8 cellular contexts compared by ENCODE assay signal in genomic region chr14:50676814-50677516, GRCh38. TPM values are rescaled to one million over a fixed set of nuclear protein-coding genes. Genes with fewer than 3 reads are reported as not detected.
DNase-seq lines count a peak whose midpoint lies in the region; ATAC-seq and TF ChIP-seq lines count a peak whose summit lies in the region.

No MANE protein-coding gene starts in this region.

- peak overlapping the region; percentile 27 to 47 for H3K4me3 ChIP-seq in HCT116 (replicated peaks in 1 of 2; ENCODE audit: low read depth in 1 of 2, low read length in 2 of 2)
- peak overlapping the region; percentile 30 for H3K4me3 ChIP-seq in WI38 (ENCODE audit: low read depth, low read length)

- peak overlapping the region; percentile 83 for H3K4me2 ChIP-seq in HCT116 (ENCODE audit: low read length)

- no peaks in the 10 kb centered on the region for H3K9me3 Mint-ChIP-seq in naive thymus-derived CD8-positive, alpha-beta T cell

- peaks cover 4 to 16% (median 5%) of the 10 kb centered on the region in 4 donors for H3K4me1 Mint-ChIP-seq in naive thymus-derived CD8-positive, alpha-beta T cell

- H3K4me3 Mint-ChIP-seq in naive thymus-derived CD8-positive, alpha-beta T cell, result peak overlapping the region in 1 of 10 donors; percentile 70

- ATAC-seq in GM18511 (IDR thresholded peaks at IDR 0.05; ENCODE audit: unreplicated experiment), result peak; percentile 59
- peak; percentile 48 for ATAC-seq in HCT116
- peak; percentile 32 for ATAC-seq in sciatic nerve
- ATAC-seq in GM21360 (IDR thresholded peaks at IDR 0.05; ENCODE audit: unreplicated experiment), result no peak
- ATAC-seq in naive thymus-derived CD8-positive, alpha-beta T cell, result no peak

- H3K9ac ChIP-seq in HCT116 (ENCODE audit: low read length), result peak overlapping the region; percentile 56

- no peaks in the 10 kb centered on the region for H3K79me2 ChIP-seq in HCT116 (ENCODE audit: insufficient read depth, low read length)

- DNase-seq in HCT116 (ENCODE audit: low read depth, low spot score), result no peak
- no peak for DNase-seq in sciatic nerve (ENCODE audit: low spot score)
- no peak for DNase-seq in EL
- no peak for DNase-seq in naive thymus-derived CD8-positive, alpha-beta T cell
- no peak for DNase-seq in RKO (ENCODE audit: low spot score)

- no peaks in the 10 kb centered on the region for H3K27me3 Mint-ChIP-seq in naive thymus-derived CD8-positive, alpha-beta T cell

- POLR2A ChIA-PET in HCT116 (lab: Charles Lee), result interaction anchor here (1.0 to 2.7 kb wide), 4 partner anchors 9 to 37 kb away, joined by 3 to 19 read pairs (median 6); partner anchors contain the start of gene SAV1
- POLR2A ChIA-PET in naive thymus-derived CD8-positive, alpha-beta T cell (lab: Charles Lee), result no interaction called here

- TSS peak; percentile 94 for BruUV-seq in HCT116 (replicated peaks; lab: Mats Ljungman, UMichigan)

- RAD21 ChIA-PET in HCT116 (lab: Charles Lee; ENCODE audit: low non-redundant PET in 1 of 2, low total read pairs in 2 of 2, uncharacterized antibody in 2 of 2, unreplicated experiment in 2 of 2), result no interaction called here

- intact Hi-C loops in HCT116 (cut with micrococcal nuclease), result no loop called here
- intact Hi-C loops in sciatic nerve (cut with DNase I), result no loop called here

- H3K27me3 ChIP-seq in HCT116 (ENCODE audit: insufficient read depth, low read length), result no peaks in the 10 kb centered on the region

- H3K9me2 ChIP-seq in HCT116 (ENCODE audit: insufficient read depth), result no peaks in the 10 kb centered on the region

- CTCF ChIA-PET in HCT116 (lab: Charles Lee), result interaction anchor here (0.7 to 1.4 kb wide), 4 partner anchors 37 to 134 kb away, joined by 3 to 4 read pairs (median 3); no protein-coding TSS in a partner anchor

- no peaks in the 10 kb centered on the region for H4K20me1 ChIP-seq in HCT116 (ENCODE audit: insufficient read depth)

- no peaks in the 10 kb centered on the region for H3K36me3 ChIP-seq in HCT116 (ENCODE audit: control insufficient read depth in 1 of 2, insufficient read depth in 2 of 2, low read length in 2 of 2)

- TF ChIP-seq CTCF in HCT116 (IDR thresholded peaks at IDR 0.05 in 2 of 3, conservative IDR thresholded peaks at IDR 0.05 in 1 of 3; ENCODE audit: borderline replicate concordance in 1 of 3, insufficient read depth in 1 of 3, low read depth in 2 of 3, low read length in 2 of 3) (no peak), WI38 (IDR thresholded peaks at IDR 0.05; ENCODE audit: low read depth, low read length) (no peak)

- peak overlapping the region; percentile 17 for H2AFZ ChIP-seq in HCT116 (ENCODE audit: low read depth, low read length, poor library complexity, severe bottlenecking)

- TF ChIP-seq RAD21 in HCT116 (IDR thresholded peaks at IDR 0.05; ENCODE audit: low read depth), result no peak

- H3K9me3 ChIP-seq in HCT116 (ENCODE audit: control insufficient read depth in 1 of 2, insufficient read depth in 1 of 2, low read depth in 1 of 2, low read length in 2 of 2), result no peaks in the 10 kb centered on the region

- no peaks in the 10 kb centered on the region for H3K36me3 Mint-ChIP-seq in naive thymus-derived CD8-positive, alpha-beta T cell

- H3K27ac Mint-ChIP-seq in naive thymus-derived CD8-positive, alpha-beta T cell, result peak overlapping the region in 3 of 10 donors; percentile 2 to 78 (median 63)

- peak overlapping the region; percentile 69 for H3K27ac ChIP-seq in HCT116 (ENCODE audit: low read depth, low read length)

- peaks cover 35 to 53% of the 10 kb centered on the region in 2 experiments for H3K4me1 ChIP-seq in HCT116 (ENCODE audit: control insufficient read depth in 1 of 2, insufficient read depth in 2 of 2, low read length in 2 of 2)

- TF ChIP-seq POLR2A in HCT116 (IDR thresholded peaks at IDR 0.05; ENCODE audit: borderline replicate concordance, extremely low read depth, insufficient read depth, insufficient read length), result no peak

TF ChIP-seq in HCT116, 20 proteins besides CTCF, POLR2A, EP300 and RAD21:
- no peak for TF ChIP-seq EZH2phosphoT487 (IDR thresholded peaks at IDR 0.05; ENCODE audit: borderline replicate concordance)
- TF ChIP-seq ELF1 (IDR thresholded peaks at IDR 0.05; ENCODE audit: borderline replicate concordance, low read depth), result no peak
- TF ChIP-seq, protein P1, sequence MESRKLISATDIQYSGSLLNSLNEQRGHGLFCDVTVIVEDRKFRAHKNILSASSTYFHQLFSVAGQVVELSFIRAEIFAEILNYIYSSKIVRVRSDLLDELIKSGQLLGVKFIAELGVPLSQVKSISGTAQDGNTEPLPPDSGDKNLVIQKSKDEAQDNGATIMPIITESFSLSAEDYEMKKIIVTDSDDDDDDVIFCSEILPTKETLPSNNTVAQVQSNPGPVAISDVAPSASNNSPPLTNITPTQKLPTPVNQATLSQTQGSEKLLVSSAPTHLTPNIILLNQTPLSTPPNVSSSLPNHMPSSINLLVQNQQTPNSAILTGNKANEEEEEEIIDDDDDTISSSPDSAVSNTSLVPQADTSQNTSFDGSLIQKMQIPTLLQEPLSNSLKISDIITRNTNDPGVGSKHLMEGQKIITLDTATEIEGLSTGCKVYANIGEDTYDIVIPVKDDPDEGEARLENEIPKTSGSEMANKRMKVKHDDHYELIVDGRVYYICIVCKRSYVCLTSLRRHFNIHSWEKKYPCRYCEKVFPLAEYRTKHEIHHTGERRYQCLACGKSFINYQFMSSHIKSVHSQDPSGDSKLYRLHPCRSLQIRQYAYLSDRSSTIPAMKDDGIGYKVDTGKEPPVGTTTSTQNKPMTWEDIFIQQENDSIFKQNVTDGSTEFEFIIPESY (IDR thresholded peaks at IDR 0.05; ENCODE audit: extremely low read depth, insufficient replicate concordance, low read length), result no peak
- no peak for TF ChIP-seq TCF7L2 (IDR thresholded peaks at IDR 0.05; ENCODE audit: borderline replicate concordance, extremely low read depth, insufficient read depth, insufficient read length)
- TF ChIP-seq, protein P2, sequence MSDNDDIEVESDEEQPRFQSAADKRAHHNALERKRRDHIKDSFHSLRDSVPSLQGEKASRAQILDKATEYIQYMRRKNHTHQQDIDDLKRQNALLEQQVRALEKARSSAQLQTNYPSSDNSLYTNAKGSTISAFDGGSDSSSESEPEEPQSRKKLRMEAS (IDR thresholded peaks at IDR 0.05), result no peak; the same call in 1 of the 2 replicates
- no peak for TF ChIP-seq CEBPB (IDR thresholded peaks at IDR 0.05; ENCODE audit: low read depth)
- TF ChIP-seq CBX3 (IDR thresholded peaks at IDR 0.05; ENCODE audit: low read depth), result no peak
- no peak for TF ChIP-seq SP1 (IDR thresholded peaks at IDR 0.05; ENCODE audit: low read depth)
- TF ChIP-seq ZNF274 (IDR thresholded peaks at IDR 0.05; ENCODE audit: low read depth, low read length), result no peak
- TF ChIP-seq YY1 (IDR thresholded peaks at IDR 0.05; ENCODE audit: extremely low read depth, insufficient replicate concordance, low read depth, low read length), result no peak
- no peak for TF ChIP-seq EGR1 (IDR thresholded peaks at IDR 0.05; ENCODE audit: low read depth)
- TF ChIP-seq ZFX (IDR thresholded peaks at IDR 0.05), result no peak
- TF ChIP-seq SRF (IDR thresholded peaks at IDR 0.05; ENCODE audit: low read depth), result no peak
- TF ChIP-seq, protein P3, sequence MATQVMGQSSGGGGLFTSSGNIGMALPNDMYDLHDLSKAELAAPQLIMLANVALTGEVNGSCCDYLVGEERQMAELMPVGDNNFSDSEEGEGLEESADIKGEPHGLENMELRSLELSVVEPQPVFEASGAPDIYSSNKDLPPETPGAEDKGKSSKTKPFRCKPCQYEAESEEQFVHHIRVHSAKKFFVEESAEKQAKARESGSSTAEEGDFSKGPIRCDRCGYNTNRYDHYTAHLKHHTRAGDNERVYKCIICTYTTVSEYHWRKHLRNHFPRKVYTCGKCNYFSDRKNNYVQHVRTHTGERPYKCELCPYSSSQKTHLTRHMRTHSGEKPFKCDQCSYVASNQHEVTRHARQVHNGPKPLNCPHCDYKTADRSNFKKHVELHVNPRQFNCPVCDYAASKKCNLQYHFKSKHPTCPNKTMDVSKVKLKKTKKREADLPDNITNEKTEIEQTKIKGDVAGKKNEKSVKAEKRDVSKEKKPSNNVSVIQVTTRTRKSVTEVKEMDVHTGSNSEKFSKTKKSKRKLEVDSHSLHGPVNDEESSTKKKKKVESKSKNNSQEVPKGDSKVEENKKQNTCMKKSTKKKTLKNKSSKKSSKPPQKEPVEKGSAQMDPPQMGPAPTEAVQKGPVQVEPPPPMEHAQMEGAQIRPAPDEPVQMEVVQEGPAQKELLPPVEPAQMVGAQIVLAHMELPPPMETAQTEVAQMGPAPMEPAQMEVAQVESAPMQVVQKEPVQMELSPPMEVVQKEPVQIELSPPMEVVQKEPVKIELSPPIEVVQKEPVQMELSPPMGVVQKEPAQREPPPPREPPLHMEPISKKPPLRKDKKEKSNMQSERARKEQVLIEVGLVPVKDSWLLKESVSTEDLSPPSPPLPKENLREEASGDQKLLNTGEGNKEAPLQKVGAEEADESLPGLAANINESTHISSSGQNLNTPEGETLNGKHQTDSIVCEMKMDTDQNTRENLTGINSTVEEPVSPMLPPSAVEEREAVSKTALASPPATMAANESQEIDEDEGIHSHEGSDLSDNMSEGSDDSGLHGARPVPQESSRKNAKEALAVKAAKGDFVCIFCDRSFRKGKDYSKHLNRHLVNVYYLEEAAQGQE (IDR thresholded peaks at IDR 0.05; ENCODE audit: low read depth), result no peak
- no peak for TF ChIP-seq EZH2 (IDR thresholded peaks at IDR 0.05)
- no peak for TF ChIP-seq JUND (IDR thresholded peaks at IDR 0.05)
- TF ChIP-seq, protein P4, sequence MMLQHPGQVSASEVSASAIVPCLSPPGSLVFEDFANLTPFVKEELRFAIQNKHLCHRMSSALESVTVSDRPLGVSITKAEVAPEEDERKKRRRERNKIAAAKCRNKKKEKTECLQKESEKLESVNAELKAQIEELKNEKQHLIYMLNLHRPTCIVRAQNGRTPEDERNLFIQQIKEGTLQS (IDR thresholded peaks at IDR 0.05), result no peak

RNA-seq across cellular contexts. Expression of gene SAV1, which starts 8.9 kb away (rescaled TPM):
- total RNA-seq in HCT116 (2021; ENCODE audit: unreplicated experiment), result 38.0 TPM
- polyA plus RNA-seq in HCT116 (2012), result 19.7 and 20.2 TPM in 2 replicates
- total RNA-seq in sciatic nerve, result 61.6 TPM
- 10 to 100 TPM; 10.5 to 11.0 TPM for total RNA-seq in naive thymus-derived CD8-positive, alpha-beta T cell
- 1 to 10 TPM; 5.7 to 7.2 (median 5.8) TPM for polyA plus RNA-seq in naive thymus-derived CD8-positive, alpha-beta T cell

Comparison
In these comparisons a context has a peak if more than half of its experiments do, and no peak if none do; other contexts are left out.
1. ATAC-seq: peak in GM18511 (single experiment), HCT116 (single experiment) and sciatic nerve (single experiment); none in GM21360 (single experiment) and naive thymus-derived CD8-positive, alpha-beta T cell (0 of 2).